Comparison of ENCODE assay signal across 12 cellular contexts in genomic region chr18:62018034-62018760, GRCh38.
DNase-seq lines count a peak whose midpoint lies in the region; ATAC-seq and TF ChIP-seq lines count a peak whose summit lies in the region.
"Had no signal": no experiment of that assay in that cellular context is flagged by ENCODE, and none has a peak within 500 bp of the region (broad histone marks: within the 10 kb centered on the region; RNA-seq: fewer than 3 reads in every experiment).

No MANE protein-coding gene starts in this region.

- no peak overlapping the region for H3K4me3 ChIP-seq in esophagus muscularis mucosa

- H3K9me3 ChIP-seq in esophagus muscularis mucosa = no peaks in the 10 kb centered on the region

- no peak for TF ChIP-seq POLR2A in esophagus muscularis mucosa (IDR thresholded peaks at IDR 0.05; ENCODE audit: low read depth)

- H3K9me3 Mint-ChIP-seq in mesothelial cell of epicardium = peaks cover 11% of the 10 kb centered on the region
- no peaks in the 10 kb centered on the region for H3K9me3 Mint-ChIP-seq in type B pancreatic cell
- H3K9me3 Mint-ChIP-seq: activated CD4-positive, alpha-beta T cell treated with anti-CD3 and anti-CD28 coated beads, Interleukin-2, amount 10 ng/mL, durations not matched to agents 7 days and 5 days; activated naive CD8-positive, alpha-beta T cell treated with anti-CD3 and anti-CD28 coated beads, Interleukin-2, amount 50 U/mL, for 24 hours had no signal

- no peaks in the 10 kb centered on the region for H3K36me3 ChIP-seq in esophagus muscularis mucosa

- peaks cover 27% of the 10 kb centered on the region for H3K4me1 Mint-ChIP-seq in mesothelial cell of epicardium
- H3K4me1 Mint-ChIP-seq in type B pancreatic cell (ENCODE audit: unreplicated experiment) = peaks cover 22% of the 10 kb centered on the region
- H3K4me1 Mint-ChIP-seq: activated naive CD8-positive, alpha-beta T cell treated with anti-CD3 and anti-CD28 coated beads, Interleukin-2, amount 50 U/mL, for 24 hours; naive B cell had no signal

- no peak for TF ChIP-seq CTCF in esophagus muscularis mucosa (IDR thresholded peaks at IDR 0.05)
- TF ChIP-seq CTCF in mesothelial cell of epicardium (IDR thresholded peaks at IDR 0.05; ENCODE audit: unreplicated experiment) = no peak
- no peak for TF ChIP-seq CTCF in type B pancreatic cell (conservative IDR thresholded peaks at IDR 0.05)

- no peaks in the 10 kb centered on the region for H3K27me3 ChIP-seq in esophagus muscularis mucosa

- peak overlapping the region; percentile 40 to 49 (median 41) for H3K27ac ChIP-seq in esophagus muscularis mucosa (replicated peaks in 1 of 4)

- no peak for ATAC-seq in GM19467 (IDR thresholded peaks at IDR 0.05; ENCODE audit: unreplicated experiment)
- ATAC-seq: activated naive CD8-positive, alpha-beta T cell treated with anti-CD3 and anti-CD28 coated beads, Interleukin-2, amount 50 U/mL, for 24 hours had no signal

- no peak for TF ChIP-seq EP300 in esophagus muscularis mucosa (IDR thresholded peaks at IDR 0.05)

- 37% methylated on average over 9 of the region's 9 CpGs for WGBS in esophagus muscularis mucosa

- H3K4me1 ChIP-seq in esophagus muscularis mucosa = peaks cover 14 to 20% (median 16%) of the 10 kb centered on the region in 4 donors

- no peaks in the 10 kb centered on the region for H3K27me3 Mint-ChIP-seq in mesothelial cell of epicardium (ENCODE audit: low read depth)
- no peaks in the 10 kb centered on the region for H3K27me3 Mint-ChIP-seq in type B pancreatic cell

- H3K27ac Mint-ChIP-seq in mesothelial cell of epicardium (peak overlapping the region; percentile 91), type B pancreatic cell (peak overlapping the region; percentile 73)
- H3K27ac Mint-ChIP-seq: activated CD4-positive, alpha-beta T cell treated with anti-CD3 and anti-CD28 coated beads, Interleukin-2, amount 10 ng/mL, durations not matched to agents 7 days and 5 days; activated naive CD8-positive, alpha-beta T cell treated with anti-CD3 and anti-CD28 coated beads, Interleukin-2, amount 50 U/mL, for 24 hours; naive B cell had no signal

- DNase-seq in M059J (ENCODE audit: low read depth) = peak; percentile 32
- no peak for DNase-seq in esophagus muscularis mucosa (ENCODE audit: extremely low spot score)
- DNase-seq in mesothelial cell of epicardium (ENCODE audit: low spot score in 2 of 2, unreplicated experiment in 2 of 2) = peak in 1 of 2 experiments; percentile 48
- DNase-seq in type B pancreatic cell (ENCODE audit: extremely low spot score, unreplicated experiment) = no peak
- DNase-seq in T-helper 2 cell = no peak
- no peak for DNase-seq in stimulated activated CD4-positive, alpha-beta T cell treated with anti-CD3 and anti-CD28 coated beads, Interleukin-4, amount 100 ng/mL, for 24 hours
- DNase-seq: activated naive CD8-positive, alpha-beta T cell treated with anti-CD3 and anti-CD28 coated beads, Interleukin-2, amount 50 U/mL, for 24 hours; DND-41; naive B cell; NCI-H2029 treated with DMSO at 0.1 percent for 48 hours had no signal

- H3K36me3 Mint-ChIP-seq in mesothelial cell of epicardium (no peaks in the 10 kb centered on the region), type B pancreatic cell (no peaks in the 10 kb centered on the region)
- H3K36me3 Mint-ChIP-seq: naive B cell had no signal

- intact Hi-C loops in esophagus muscularis mucosa (cut with DNase I) = no loop called here

- H3K4me3 Mint-ChIP-seq in mesothelial cell of epicardium (no peak overlapping the region), type B pancreatic cell (peak overlapping the region; percentile 3)
- H3K4me3 Mint-ChIP-seq: activated CD4-positive, alpha-beta T cell treated with anti-CD3 and anti-CD28 coated beads, Interleukin-2, amount 10 ng/mL, durations not matched to agents 7 days and 5 days; activated naive CD8-positive, alpha-beta T cell treated with anti-CD3 and anti-CD28 coated beads, Interleukin-2, amount 50 U/mL, for 24 hours; naive B cell had no signal
